In genomic region chr4:124431663-124432192, GRCh38 we compare ENCODE assay signal across 22 cellular contexts.
A peak's percentile ranks its signal among the peaks of the same experiment; 100 is the strongest.
DNase-seq lines count a peak whose midpoint lies in the region; ATAC-seq and TF ChIP-seq lines count a peak whose summit lies in the region.
"Had no signal": no experiment of that assay in that cellular context is flagged by ENCODE, and none has a peak within 500 bp of the region (broad histone marks: within the 10 kb centered on the region; RNA-seq: fewer than 3 reads in every experiment).

No MANE protein-coding gene starts in this region.

- H3K4me3 ChIP-seq in choroid plexus epithelial cell (ENCODE audit: low read depth, low read length) (no peak overlapping the region), gastroesophageal sphincter (no peak overlapping the region)
- H3K4me3 ChIP-seq: esophagus squamous epithelium, MG63, spleen, upper lobe of right lung had no signal

- no peaks in the 10 kb centered on the region for H3K27me3 ChIP-seq in gastroesophageal sphincter
- H3K27me3 ChIP-seq: esophagus squamous epithelium, MG63, spleen, upper lobe of right lung had no signal

- no peaks in the 10 kb centered on the region for H3K9me3 ChIP-seq in gastroesophageal sphincter
- H3K9me3 ChIP-seq: Caco-2, esophagus squamous epithelium, MG63, spleen, upper lobe of right lung had no signal

- TF ChIP-seq POLR2A in gastroesophageal sphincter (IDR thresholded peaks at IDR 0.05): no peak

- TF ChIP-seq EP300 in gastroesophageal sphincter (IDR thresholded peaks at IDR 0.05): no peak

- peaks cover 0 to 6% (median 0%) of the 10 kb centered on the region in 3 donors for H3K4me1 ChIP-seq in gastroesophageal sphincter
- H3K4me1 ChIP-seq: Caco-2 had no signal

- ATAC-seq in gastroesophageal sphincter: no peak
- ATAC-seq: activated CD8-positive, alpha-beta memory T cell treated with anti-CD3 and anti-CD28 coated beads, Interleukin-2, amount 10 ng/mL, durations not matched to agents 7 days and 5 days; stimulated activated naive CD8-positive, alpha-beta T cell treated with anti-CD3 and anti-CD28 coated beads, Interleukin-15, amount 100 ng/mL, for 72 hours; upper lobe of right lung had no signal

- H3K27ac ChIP-seq in gastroesophageal sphincter: no peak overlapping the region
- H3K27ac ChIP-seq: esophagus squamous epithelium, spleen, upper lobe of right lung had no signal

- no peaks in the 10 kb centered on the region for H3K36me3 ChIP-seq in gastroesophageal sphincter
- H3K36me3 ChIP-seq: esophagus squamous epithelium, MG63, spleen, upper lobe of right lung had no signal

- TF ChIP-seq CTCF in choroid plexus epithelial cell (conservative IDR thresholded peaks at IDR 0.05; ENCODE audit: low read depth, low read length): no peak
- TF ChIP-seq CTCF in gastroesophageal sphincter (IDR thresholded peaks at IDR 0.05): no peak

- 67 to 83% methylated on average over 1 to 2 of the region's 2 CpGs for WGBS in gastroesophageal sphincter (ENCODE audit: low coverage in 1 of 2), 2 donors

- DNase-seq in NCI-H510A treated with DMSO at 0.1 percent for 48 hours (lab: John Stamatoyannopoulos, UW) (peak; percentile 2), NCI-H510A (lab: John Stamatoyannopoulos, UW) (no peak), choroid plexus epithelial cell (ENCODE audit: low read depth) (peak; percentile 24), kidney tubule cell (ENCODE audit: low spot score) (peak; percentile 3), NCI-H774 (lab: John Stamatoyannopoulos, UW) (no peak), NCI-H2081 (lab: John Stamatoyannopoulos, UW) (no peak)
- DNase-seq in effector CD4-positive, alpha-beta T cell: no peak
- DNase-seq: 8988T; activated CD8-positive, alpha-beta memory T cell treated with anti-CD3 and anti-CD28 coated beads, Interleukin-2, amount 10 ng/mL, durations not matched to agents 7 days and 5 days; activated naive CD8-positive, alpha-beta T cell treated with anti-CD3 and anti-CD28 coated beads, Interleukin-2, amount 10 ng/mL, durations not matched to agents 7 days and 5 days; Caco-2; esophagus squamous epithelium; immature natural killer cell; MG63; NCI-H146; NCI-H82; Right ventricle myocardium superior; spleen; stimulated activated CD4-positive, alpha-beta T cell treated with anti-CD3 and anti-CD28 coated beads, Interleukin-4, amount 100 ng/mL, for 4 hours; stimulated activated naive CD8-positive, alpha-beta T cell treated with anti-CD3 and anti-CD28 coated beads, Interleukin-15, amount 100 ng/mL, for 72 hours; upper lobe of right lung had no signal

Comparison
In these comparisons a context has a peak if more than half of its experiments do, and no peak if none do; other contexts are left out.
1. DNase-seq: peak in NCI-H510A treated with DMSO at 0.1 percent for 48 hours (single experiment), choroid plexus epithelial cell (single experiment) and kidney tubule cell (single experiment); none in NCI-H510A (single experiment), effector CD4-positive, alpha-beta T cell (single experiment), NCI-H774 (single experiment) and NCI-H2081 (0 of 2).